In the genomic region with DNA sequence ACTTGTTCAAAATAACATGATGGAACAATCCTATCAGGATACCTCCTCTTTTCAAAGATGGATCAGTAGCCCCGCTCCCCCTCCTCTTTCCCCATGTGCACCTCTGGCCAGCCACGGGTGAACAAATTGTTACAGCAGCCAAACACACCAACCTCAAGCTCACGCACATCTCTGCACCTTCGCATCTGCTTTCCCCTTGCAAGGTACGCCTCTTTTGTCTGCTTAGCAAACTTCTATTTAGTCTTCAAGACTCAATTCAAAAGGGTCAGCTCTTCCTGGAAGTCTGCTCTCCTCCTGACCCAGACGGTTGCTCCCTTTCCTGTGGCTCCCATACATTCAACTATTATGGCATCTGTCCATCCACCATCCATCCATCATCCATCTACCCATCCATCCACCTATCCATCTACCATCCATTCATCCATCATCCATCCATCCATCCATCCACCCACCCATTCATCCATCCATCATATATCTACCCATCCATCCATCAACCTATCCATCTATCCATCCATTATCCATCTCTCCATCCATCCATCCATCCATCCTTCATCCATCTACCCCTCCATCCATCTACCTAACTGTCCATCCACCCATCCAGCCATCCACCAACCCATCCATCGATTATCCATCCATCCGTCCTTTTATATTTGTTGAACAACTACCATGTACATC, we compare ENCODE assay signal across 21 cellular contexts. TPM values are rescaled to one million over a fixed set of nuclear protein-coding genes. Genes with fewer than 3 reads are reported as not detected.
"Had no signal": no experiment of that assay in that cellular context is flagged by ENCODE, and none has a peak within 500 bp of the region (broad histone marks: within the 10 kb centered on the region; RNA-seq: fewer than 3 reads in every experiment).

No MANE protein-coding gene starts in this region.

- H3K79me2 ChIP-seq: hepatocyte, parathyroid adenoma had no signal

- H3K4me3 Mint-ChIP-seq: activated CD4-positive, alpha-beta T cell treated with anti-CD3 and anti-CD28 coated beads, Interleukin-2, amount 10 ng/mL, durations not matched to agents 24 days and 14 days; activated CD8-positive, alpha-beta T cell treated with anti-CD3 and anti-CD28 coated beads for 36 hours; activated naive CD4-positive, alpha-beta T cell treated with anti-CD3 and anti-CD28 coated beads, Interleukin-2, amount 10 ng/mL, durations not matched to agents 7 days and 5 days; dendritic cell treated with granulocyte-macrophage colony-stimulating factor and Interleukin-4, amounts not matched to agents 40 ng/mL and 50 ng/mL, for 4 days; natural killer cell treated with Interleukin-12 subunit alpha and Interleukin-12 subunit beta and Interleukin-15 and Interleukin-18, amount 100 ng/mL, for 72 hours; stimulated activated effector memory CD8-positive, alpha-beta T cell treated with anti-CD3 and anti-CD28 coated beads, Interleukin-12 subunit alpha, Interleukin-12 subunit beta, amount 100 ng/mL, for 72 hours had no signal

- H3K27ac ChIP-seq: esophagus squamous epithelium, hepatocyte, lower lobe of right lung, neutrophil, parathyroid adenoma, sigmoid colon, thoracic aorta, upper lobe of right lung had no signal

- H3K4me3 ChIP-seq: esophagus squamous epithelium, hepatocyte, lower lobe of right lung, sigmoid colon, thoracic aorta, upper lobe of right lung had no signal

- ATAC-seq: activated CD8-positive, alpha-beta T cell treated with anti-CD3 and anti-CD28 coated beads for 36 hours; lower lobe of right lung; natural killer cell treated with Interleukin-12 subunit alpha and Interleukin-12 subunit beta and Interleukin-15 and Interleukin-18, amount 100 ng/mL, for 72 hours; stimulated activated effector memory CD8-positive, alpha-beta T cell treated with anti-CD3 and anti-CD28 coated beads, Interleukin-12 subunit alpha, Interleukin-12 subunit beta, amount 100 ng/mL, for 72 hours; upper lobe of right lung had no signal

- DNase-seq: activated CD4-positive, alpha-beta T cell treated with anti-CD3 and anti-CD28 coated beads, Interleukin-2, amount 10 ng/mL, durations not matched to agents 24 days and 14 days; activated CD8-positive, alpha-beta T cell treated with anti-CD3 and anti-CD28 coated beads for 36 hours; activated naive CD4-positive, alpha-beta T cell treated with anti-CD3 and anti-CD28 coated beads, Interleukin-2, amount 10 ng/mL, durations not matched to agents 7 days and 5 days; activated T-cell treated with anti-CD3 and anti-CD28 coated beads, Interleukin-2, amount 50 U/mL, for 1 hour; effector memory CD4-positive, alpha-beta T cell; esophagus squamous epithelium; sigmoid colon; stimulated activated CD4-positive, alpha-beta T cell treated with anti-CD3 and anti-CD28 coated beads, Interleukin-4, amount 100 ng/mL, for 24 hours; upper lobe of right lung had no signal

- H3K9me3 Mint-ChIP-seq: activated CD4-positive, alpha-beta T cell treated with anti-CD3 and anti-CD28 coated beads, Interleukin-2, amount 10 ng/mL, durations not matched to agents 24 days and 14 days; activated CD8-positive, alpha-beta T cell treated with anti-CD3 and anti-CD28 coated beads for 36 hours; activated naive CD4-positive, alpha-beta T cell treated with anti-CD3 and anti-CD28 coated beads, Interleukin-2, amount 10 ng/mL, durations not matched to agents 7 days and 5 days; dendritic cell treated with granulocyte-macrophage colony-stimulating factor and Interleukin-4, amounts not matched to agents 40 ng/mL and 50 ng/mL, for 4 days; natural killer cell treated with Interleukin-12 subunit alpha and Interleukin-12 subunit beta and Interleukin-15 and Interleukin-18, amount 100 ng/mL, for 72 hours; stimulated activated effector memory CD8-positive, alpha-beta T cell treated with anti-CD3 and anti-CD28 coated beads, Interleukin-12 subunit alpha, Interleukin-12 subunit beta, amount 100 ng/mL, for 72 hours had no signal

- H3K27ac Mint-ChIP-seq: activated CD4-positive, alpha-beta T cell treated with anti-CD3 and anti-CD28 coated beads, Interleukin-2, amount 10 ng/mL, durations not matched to agents 24 days and 14 days; activated CD8-positive, alpha-beta T cell treated with anti-CD3 and anti-CD28 coated beads for 36 hours; activated naive CD4-positive, alpha-beta T cell treated with anti-CD3 and anti-CD28 coated beads, Interleukin-2, amount 10 ng/mL, durations not matched to agents 7 days and 5 days; dendritic cell treated with granulocyte-macrophage colony-stimulating factor and Interleukin-4, amounts not matched to agents 40 ng/mL and 50 ng/mL, for 4 days; natural killer cell treated with Interleukin-12 subunit alpha and Interleukin-12 subunit beta and Interleukin-15 and Interleukin-18, amount 100 ng/mL, for 72 hours; stimulated activated effector memory CD8-positive, alpha-beta T cell treated with anti-CD3 and anti-CD28 coated beads, Interleukin-12 subunit alpha, Interleukin-12 subunit beta, amount 100 ng/mL, for 72 hours had no signal

- H3K9me3 ChIP-seq: esophagus squamous epithelium, lower lobe of right lung, neutrophil, sigmoid colon, thoracic aorta, upper lobe of right lung had no signal

- H2AFZ ChIP-seq: hepatocyte had no signal

- H3K9ac ChIP-seq: parathyroid adenoma had no signal

- H3K27me3 Mint-ChIP-seq: activated CD8-positive, alpha-beta T cell treated with anti-CD3 and anti-CD28 coated beads for 36 hours had no signal

- H3K4me2 ChIP-seq: hepatocyte had no signal

- H3K36me3 Mint-ChIP-seq: natural killer cell treated with Interleukin-12 subunit alpha and Interleukin-12 subunit beta and Interleukin-15 and Interleukin-18, amount 100 ng/mL, for 72 hours had no signal

- FAIRE-seq: islet of Langerhans had no signal

RNA-seq across cellular contexts. Expression of a gene that starts 36.3 kb away (rescaled TPM):
- total RNA-seq: activated CD4-positive, alpha-beta T cell treated with anti-CD3 and anti-CD28 coated beads, Interleukin-2, amount 10 ng/mL, durations not matched to agents 24 days and 14 days; activated CD8-positive, alpha-beta T cell treated with anti-CD3 and anti-CD28 coated beads for 36 hours; bronchial epithelial cell; chondrocyte; hepatocyte; natural killer cell treated with Interleukin-12 subunit alpha and Interleukin-12 subunit beta and Interleukin-15 and Interleukin-18, amount 100 ng/mL, for 72 hours; T-helper 1 cell treated with Interleukin-12 subunit alpha and Interleukin-12 subunit beta and Interleukin-4 antibody, amounts not matched to agents 30 ng/mL and 1 ng/mL, for 36 hours; thoracic aorta had no signal
- polyA plus RNA-seq: hepatocyte had no signal
